Comparison of ENCODE assay signal across 8 cellular contexts in genomic region chr13:20566424-20566916, GRCh38. TPM values are rescaled to one million over a fixed set of nuclear protein-coding genes. Genes with fewer than 3 reads are reported as not detected.
DNase-seq lines count a peak whose midpoint lies in the region; ATAC-seq, FAIRE-seq and TF ChIP-seq lines count a peak whose summit lies in the region.

No MANE protein-coding gene starts in this region.

- H2AFZ ChIP-seq in GM12878 (ENCODE audit: control insufficient read depth, low read depth, low read length) = peak overlapping the region; percentile 90

- 1% methylated on average over 15 of the region's 23 CpGs for WGBS in GM12878 (ENCODE audit: insufficient coverage, insufficient replicate concordance, low lambda C conversion rate, missing lambda C conversion rate)

- SMC1A ChIA-PET in GM12878 (lab: Charles Lee; ENCODE audit: uncharacterized antibody, unreplicated experiment) = no interaction called here

- BruUV-seq in GM12878 (replicated peaks; lab: Mats Ljungman, UMichigan) = TSS peak; percentile 93

- intact Hi-C loops in GM12878 (cut with micrococcal nuclease; ENCODE audit: unreplicated experiment) = loop anchor here (2.0 kb wide), 1 partner anchor 40 kb away; no protein-coding TSS in a partner anchor

- no peak for TF ChIP-seq EP300 in GM12878 (IDR thresholded peaks at IDR 0.05; ENCODE audit: borderline replicate concordance in 1 of 2, control insufficient read depth in 1 of 2, low read depth in 2 of 2, low read length in 2 of 2)

- no peaks in the 10 kb centered on the region; the same call in 2 of the 3 replicates for H3K9me3 ChIP-seq in GM12878 (replicated peaks; ENCODE audit: control insufficient read depth, insufficient read depth, low read length)

- H3K27me3 ChIP-seq in GM12878 (replicated peaks in 1 of 2; ENCODE audit: control insufficient read depth in 2 of 2, insufficient read depth in 2 of 2, low read length in 1 of 2) = no peaks in the 10 kb centered on the region

- no peaks in the 10 kb centered on the region for H4K20me1 ChIP-seq in GM12878 (ENCODE audit: control insufficient read depth, insufficient read depth)

- peak overlapping the region; percentile 72 for H3K27ac ChIP-seq in GM12878 (ENCODE audit: control insufficient read depth, insufficient read depth)

- POLR2A ChIA-PET in GM12878 (lab: Charles Lee) = no interaction called here

- H3K9ac ChIP-seq in GM12878 (ENCODE audit: control insufficient read depth, insufficient read depth, low read length) = peak overlapping the region; percentile 74

- H3K4me3 ChIP-seq in GM12875 (ENCODE audit: low read depth, low read length) = peak overlapping the region; percentile 63
- peak overlapping the region; percentile 82 for H3K4me3 ChIP-seq in GM12878

- TF ChIP-seq POLR2A in GM12878 (IDR thresholded peaks at IDR 0.05; ENCODE audit: low read depth, low read length) = no peak

- TF ChIP-seq CTCF in GM12875 (IDR thresholded peaks at IDR 0.05; ENCODE audit: borderline replicate concordance, insufficient read depth, low read depth, low read length) (no peak), GM12878 (IDR thresholded peaks at IDR 0.05 in 2 of 3, conservative IDR thresholded peaks at IDR 0.05 in 1 of 3; ENCODE audit: control insufficient read depth in 2 of 3, extremely low read depth in 1 of 3, insufficient read depth in 1 of 3, low read depth in 3 of 3, low read length in 3 of 3) (no peak)

- peak overlapping the region; percentile 90 for H3K4me2 ChIP-seq in GM12878 (ENCODE audit: control insufficient read depth, insufficient read depth)

- CTCF ChIA-PET in GM12878 (lab: Yijun Ruan, JAX) = no interaction called here

- in situ Hi-C loops in ACHN (cut with HindIII; ENCODE audit: low pct_ligation_motif_present, low pct_unique_long_range_greater_than_20kb, low sequenced_read_pairs) = no loop called here
- in situ Hi-C loops in GM12878 (cut with MboI) = no loop called here

- no peak for FAIRE-seq in GM12878 (lab: Jason Lieb, UNC)

- no peaks in the 10 kb centered on the region; the same call in 1 of the 2 replicates for H3K4me1 ChIP-seq in GM12878 (ENCODE audit: control insufficient read depth, insufficient read depth, low read length)

- peak; percentile 61 for DNase-seq in ACHN
- peak; percentile 42 for DNase-seq in NCI-H774 (lab: John Stamatoyannopoulos, UW)
- DNase-seq in GM12878 (ENCODE audit: low read depth, low spot score) = no peak
- peak; percentile 48 for DNase-seq in inferior parietal cortex (ENCODE audit: extremely low spot score)
- peak; percentile 2 to 16 for DNase-seq in stimulated activated CD8-positive, alpha-beta memory T cell treated with anti-CD3 and anti-CD28 coated beads, Interleukin-15, amount 100 ng/mL, for 4 hours (ENCODE audit: low read depth in 2 of 2)
- DNase-seq in D341Med (ENCODE audit: low spot score) = no peak

- H3K36me3 ChIP-seq in GM12878 (ENCODE audit: control insufficient read depth in 2 of 2, insufficient read depth in 2 of 2, low read length in 1 of 2) = no peaks in the 10 kb centered on the region

- RAD21 ChIA-PET in GM12878 (lab: Charles Lee; ENCODE audit: unreplicated experiment) = no interaction called here

- no peaks in the 10 kb centered on the region for H3K79me2 ChIP-seq in GM12878 (ENCODE audit: control insufficient read depth, insufficient read depth, low read length)

- ATAC-seq in HG03064 (IDR thresholded peaks at IDR 0.05; ENCODE audit: low read depth, unreplicated experiment) = peak; percentile 8
- ATAC-seq in GM12878 = peak; percentile 81

- TF ChIP-seq RAD21 in GM12878 (IDR thresholded peaks at IDR 0.05; ENCODE audit: insufficient read depth, low read depth, low read length) = no peak

TF ChIP-seq in GM12878, 131 proteins besides CTCF, POLR2A, EP300 and RAD21 (continues in another document):
- TF ChIP-seq ZNF24 (IDR thresholded peaks at IDR 0.05) = no peak
- no peak for TF ChIP-seq MEF2B (IDR thresholded peaks at IDR 0.05; ENCODE audit: partially characterized antibody, poor library complexity, severe bottlenecking)
- no peak for TF ChIP-seq ATF2 (IDR thresholded peaks at IDR 0.05; ENCODE audit: low read length)
- TF ChIP-seq, protein P1, sequence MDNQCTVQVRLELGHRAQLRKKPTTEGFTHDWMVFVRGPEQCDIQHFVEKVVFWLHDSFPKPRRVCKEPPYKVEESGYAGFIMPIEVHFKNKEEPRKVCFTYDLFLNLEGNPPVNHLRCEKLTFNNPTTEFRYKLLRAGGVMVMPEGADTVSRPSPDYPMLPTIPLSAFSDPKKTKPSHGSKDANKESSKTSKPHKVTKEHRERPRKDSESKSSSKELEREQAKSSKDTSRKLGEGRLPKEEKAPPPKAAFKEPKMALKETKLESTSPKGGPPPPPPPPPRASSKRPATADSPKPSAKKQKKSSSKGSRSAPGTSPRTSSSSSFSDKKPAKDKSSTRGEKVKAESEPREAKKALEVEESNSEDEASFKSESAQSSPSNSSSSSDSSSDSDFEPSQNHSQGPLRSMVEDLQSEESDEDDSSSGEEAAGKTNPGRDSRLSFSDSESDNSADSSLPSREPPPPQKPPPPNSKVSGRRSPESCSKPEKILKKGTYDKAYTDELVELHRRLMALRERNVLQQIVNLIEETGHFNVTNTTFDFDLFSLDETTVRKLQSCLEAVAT (IDR thresholded peaks at IDR 0.05) = peak; percentile 69
- no peak for TF ChIP-seq RELA (IDR thresholded peaks at IDR 0.05; ENCODE audit: borderline replicate concordance, partially characterized antibody)
- TF ChIP-seq SMC3 (IDR thresholded peaks at IDR 0.05; ENCODE audit: borderline replicate concordance, low read length) = no peak
- no peak for TF ChIP-seq SMAD5 (IDR thresholded peaks at IDR 0.05; ENCODE audit: low read depth)
- TF ChIP-seq CREM (IDR thresholded peaks at IDR 0.05; ENCODE audit: low read depth) = no peak
- TF ChIP-seq, protein P2, sequence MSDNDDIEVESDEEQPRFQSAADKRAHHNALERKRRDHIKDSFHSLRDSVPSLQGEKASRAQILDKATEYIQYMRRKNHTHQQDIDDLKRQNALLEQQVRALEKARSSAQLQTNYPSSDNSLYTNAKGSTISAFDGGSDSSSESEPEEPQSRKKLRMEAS (IDR thresholded peaks at IDR 0.05; ENCODE audit: low read depth, low read length) = no peak
- no peak for TF ChIP-seq GABPA (IDR thresholded peaks at IDR 0.05; ENCODE audit: low read depth)

RNA-seq across cellular contexts. Expression of gene IFT88, which starts 0.5 kb away (rescaled TPM):
- total RNA-seq in GM12878 (2013; cell fraction: nucleolus; rRNA removed) = 18.7 and 22.4 TPM in 2 replicates
- 3.4 and 3.7 TPM in 2 replicates for total RNA-seq in GM12878 (2014; rRNA removed)
- total RNA-seq in GM12878 (2014; rRNA removed; fragmentation: Illumina TruSeq; extraction: Trizol) = 5.2 and 5.4 TPM in 2 replicates
- total RNA-seq in GM12878 (2021) = 3.5 and 4.3 TPM in 2 replicates
- polyA plus RNA-seq in GM12878 (2011; ENCODE audit: low read depth) = 1.7 TPM
- polyA plus RNA-seq in GM12878 (2011; rRNA removed) = 2.9 and 5.1 TPM in 2 replicates
- polyA plus RNA-seq in GM12878 (2011; cell fraction: cytosol; rRNA removed) = 0.97 and 1.6 TPM in 2 replicates
- 3.4 and 4.3 TPM in 2 replicates for polyA plus RNA-seq in GM12878 (2011; cell fraction: nucleus; rRNA removed)
- polyA plus RNA-seq in GM12878 (2012) = 2.9 and 3.0 TPM in 2 replicates
- 4.8 and 5.9 TPM in 2 replicates for polyA plus RNA-seq in GM12878 (2014; fragmentation: Illumina TruSeq; extraction: Trizol)
- polyA plus RNA-seq in GM12878 (2014; fragmentation: Nextera tagmentation; extraction: Ambion mirVana) = 1 to 10 TPM; 3.3 to 3.8 TPM
- polyA plus RNA-seq in GM12878 (2014; rRNA removed) = 2.4 and 3.8 TPM in 2 replicates
- polyA plus RNA-seq in GM12878 (2016; fragmentation: Nextera tagmentation; extraction: Ambion mirVana) = 1 to 10 TPM; 5.0 to 5.6 TPM
- polyA minus RNA-seq in GM12878 (2011; rRNA and poly(A)+ RNA removed) = 3.0 and 3.2 TPM in 2 replicates
- polyA minus RNA-seq in GM12878 (2011; cell fraction: cytosol; rRNA and poly(A)+ RNA removed) = 1.7 and 2.1 TPM in 2 replicates
- 4.8 and 7.2 TPM in 2 replicates for polyA minus RNA-seq in GM12878 (2011; cell fraction: nucleus; rRNA and poly(A)+ RNA removed)

RNA-seq across cellular contexts. Expression of gene CRYL1, which starts 40.8 kb away (rescaled TPM):
- 24.8 and 28.0 TPM in 2 replicates for total RNA-seq in GM12878 (2013; cell fraction: nucleolus; rRNA removed)
- 11.3 and 11.5 TPM in 2 replicates for total RNA-seq in GM12878 (2014; rRNA removed)
- total RNA-seq in GM12878 (2014; rRNA removed; fragmentation: Illumina TruSeq; extraction: Trizol) = 7.3 and 7.5 TPM in 2 replicates
- total RNA-seq in GM12878 (2021) = 10.4 and 10.7 TPM in 2 replicates
- 12.6 TPM for polyA plus RNA-seq in GM12878 (2011; ENCODE audit: low read depth)
- polyA plus RNA-seq in GM12878 (2011; rRNA removed) = 33.7 and 36.7 TPM in 2 replicates
- polyA plus RNA-seq in GM12878 (2011; cell fraction: cytosol; rRNA removed) = 38.7 and 51.2 TPM in 2 replicates
- polyA plus RNA-seq in GM12878 (2011; cell fraction: nucleus; rRNA removed) = 19.9 and 25.2 TPM in 2 replicates
- 13.4 and 17.8 TPM in 2 replicates for polyA plus RNA-seq in GM12878 (2012)
- 8.0 and 12.9 TPM in 2 replicates for polyA plus RNA-seq in GM12878 (2014; fragmentation: Illumina TruSeq; extraction: Trizol)
- 1 to 10 TPM; 5.5 to 7.9 TPM for polyA plus RNA-seq in GM12878 (2014; fragmentation: Nextera tagmentation; extraction: Ambion mirVana)
- polyA plus RNA-seq in GM12878 (2014; rRNA removed) = 11.6 and 13.8 TPM in 2 replicates
- 10 to 100 TPM; 13.0 to 13.8 TPM for polyA plus RNA-seq in GM12878 (2016; fragmentation: Nextera tagmentation; extraction: Ambion mirVana)
- polyA minus RNA-seq in GM12878 (2011; rRNA and poly(A)+ RNA removed) = 27.8 and 30.2 TPM in 2 replicates
- polyA minus RNA-seq in GM12878 (2011; cell fraction: cytosol; rRNA and poly(A)+ RNA removed) = 4.9 and 6.0 TPM in 2 replicates
- polyA minus RNA-seq in GM12878 (2011; cell fraction: nucleus; rRNA and poly(A)+ RNA removed) = 7.1 and 8.6 TPM in 2 replicates

Comparison
In these comparisons a context has a peak if more than half of its experiments do, and no peak if none do; other contexts are left out.
1. DNase-seq: peak in ACHN (single experiment), NCI-H774 (single experiment), inferior parietal cortex (single experiment) and stimulated activated CD8-positive, alpha-beta memory T cell treated with anti-CD3 and anti-CD28 coated beads, Interleukin-15, amount 100 ng/mL, for 4 hours (2 of 2); none in GM12878 (single experiment) and D341Med (single experiment).